ENCODE assay signal across 15 cellular contexts in the genomic region with DNA sequence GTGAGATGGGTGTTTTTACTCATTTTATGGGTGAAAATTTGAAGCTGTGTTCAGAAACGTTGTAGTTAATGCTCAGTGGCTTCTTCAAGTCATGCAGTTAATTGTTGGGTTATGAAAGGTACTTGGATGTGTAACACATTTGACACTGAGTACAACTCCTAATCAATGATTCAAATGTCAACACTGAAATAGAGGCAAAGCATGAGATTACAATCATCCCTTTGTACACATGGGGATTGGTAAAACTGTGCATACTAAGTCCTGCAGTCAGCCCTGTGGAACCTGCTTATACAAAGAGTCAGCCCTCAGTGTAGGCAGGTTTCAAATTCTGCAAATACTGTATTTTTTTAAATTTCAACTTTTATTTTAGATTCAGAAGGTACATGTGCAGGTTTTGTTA. TPM values are rescaled to one million over a fixed set of nuclear protein-coding genes. Genes with fewer than 3 reads are reported as not detected.
A peak's percentile ranks its signal among the peaks of the same experiment; 100 is the strongest.
DNase-seq lines count a peak whose midpoint lies in the region; ATAC-seq and TF ChIP-seq lines count a peak whose summit lies in the region.
"Had no signal": no experiment of that assay in that cellular context is flagged by ENCODE, and none has a peak within 500 bp of the region (broad histone marks: within the 10 kb centered on the region; RNA-seq: fewer than 3 reads in every experiment).

No MANE protein-coding gene starts in this region.

- H2AFZ ChIP-seq in MM.1S (ENCODE audit: low read length) (peak overlapping the region; percentile 63), neural cell (ENCODE audit: low read depth, low read length) (no peak overlapping the region)

- peaks cover 12% of the 10 kb centered on the region for H3K4me1 ChIP-seq in MM.1S (ENCODE audit: low read length)
- H3K4me1 ChIP-seq in esophagus muscularis mucosa, result peaks cover 29 to 44% (median 40%) of the 10 kb centered on the region in 4 donors
- peaks cover 35% of the 10 kb centered on the region for H3K4me1 ChIP-seq in suprapubic skin

- 65% methylated on average over 1 of the region's 1 CpG for WGBS in esophagus muscularis mucosa
- WGBS in suprapubic skin, result 37% methylated on average over 1 of the region's 1 CpG

- no peak overlapping the region for H3K4me3 Mint-ChIP-seq in activated CD4-positive, alpha-beta T cell treated with anti-CD3 and anti-CD28 coated beads, Interleukin-2, amount 10 ng/mL, durations not matched to agents 24 days and 14 days
- H3K4me3 Mint-ChIP-seq: immature natural killer cell, natural killer cell had no signal

- ATAC-seq in GM21447 (IDR thresholded peaks at IDR 0.05; ENCODE audit: unreplicated experiment), result no peak
- ATAC-seq: natural killer cell had no signal

- H3K4me3 ChIP-seq in AG04450 (ENCODE audit: low read depth, low read length) (peak overlapping the region; percentile 49), MM.1S (ENCODE audit: low read length) (no peak overlapping the region), esophagus muscularis mucosa (peak overlapping the region in 3 of 4 donors; percentile 30 to 83 (median 83)), neural cell (ENCODE audit: low read length) (peak overlapping the region; percentile 51), suprapubic skin (no peak overlapping the region)
- H3K4me3 ChIP-seq: stomach had no signal

- no peak overlapping the region for H3K27ac ChIP-seq in AG04450 (ENCODE audit: low read depth, low read length)
- no peak overlapping the region for H3K27ac ChIP-seq in MM.1S (ENCODE audit: low read length)
- peak overlapping the region in 3 of 4 donors; percentile 75 to 82 (median 76) for H3K27ac ChIP-seq in esophagus muscularis mucosa (replicated peaks in 1 of 4)
- H3K27ac ChIP-seq in neural cell (ENCODE audit: low read length), result no peak overlapping the region
- H3K27ac ChIP-seq in suprapubic skin, result no peak overlapping the region

- H3K9me3 ChIP-seq in AG04450 (ENCODE audit: control insufficient read depth, insufficient read depth, low read length), result peaks cover 6% of the 10 kb centered on the region; the same call in 1 of the 2 replicates
- H3K9me3 ChIP-seq in MM.1S (replicated peaks; ENCODE audit: insufficient read depth, low read length), result no peaks in the 10 kb centered on the region
- no peaks in the 10 kb centered on the region for H3K9me3 ChIP-seq in esophagus muscularis mucosa
- H3K9me3 ChIP-seq in neural cell (ENCODE audit: low read length), result no peaks in the 10 kb centered on the region
- H3K9me3 ChIP-seq in suprapubic skin, result no peaks in the 10 kb centered on the region

- no peaks in the 10 kb centered on the region for H3F3A ChIP-seq in MM.1S (ENCODE audit: insufficient read depth, low read length)
- no peaks in the 10 kb centered on the region for H3F3A ChIP-seq in neural cell (ENCODE audit: insufficient read depth, low read length, poor library complexity, severe bottlenecking)

- H3K4me1 Mint-ChIP-seq in activated CD4-positive, alpha-beta T cell treated with anti-CD3 and anti-CD28 coated beads, Interleukin-2, amount 10 ng/mL, durations not matched to agents 24 days and 14 days, result peaks cover 2% of the 10 kb centered on the region
- H3K4me1 Mint-ChIP-seq: immature natural killer cell had no signal

- peak overlapping the region; percentile 54 for H3K4me2 ChIP-seq in MM.1S (ENCODE audit: low read depth, low read length)
- peak overlapping the region; percentile 82 for H3K4me2 ChIP-seq in neural cell (ENCODE audit: low read length)

- no peak overlapping the region for H3K27ac Mint-ChIP-seq in activated CD4-positive, alpha-beta T cell treated with anti-CD3 and anti-CD28 coated beads, Interleukin-2, amount 10 ng/mL, durations not matched to agents 24 days and 14 days
- H3K27ac Mint-ChIP-seq: immature natural killer cell, natural killer cell had no signal

- peaks cover 28% of the 10 kb centered on the region for H3K27me3 Mint-ChIP-seq in activated CD4-positive, alpha-beta T cell treated with anti-CD3 and anti-CD28 coated beads, Interleukin-2, amount 10 ng/mL, durations not matched to agents 24 days and 14 days

- H4K20me1 ChIP-seq in MM.1S (ENCODE audit: insufficient read depth, low read length) (no peaks in the 10 kb centered on the region), neural cell (ENCODE audit: insufficient read depth) (no peaks in the 10 kb centered on the region)

- TF ChIP-seq EP300 in esophagus muscularis mucosa (IDR thresholded peaks at IDR 0.05), result no peak
- TF ChIP-seq EP300 in neural cell (conservative IDR thresholded peaks at IDR 0.05; ENCODE audit: poor library complexity, severe bottlenecking), result no peak
- TF ChIP-seq EP300 in suprapubic skin (IDR thresholded peaks at IDR 0.05), result no peak

- POLR2A ChIA-PET in AG04450 (lab: Yijun Ruan, JAX), result interaction anchor here (1.3 to 1.6 kb wide), 2 partner anchors 10 to 67 kb away, joined by 3 to 6 read pairs; no protein-coding TSS in a partner anchor

- TF ChIP-seq CTCF in AG04450 (IDR thresholded peaks at IDR 0.05; ENCODE audit: low read depth, low read length) (no peak), MM.1S (IDR thresholded peaks at IDR 0.05; ENCODE audit: low read length) (no peak), esophagus muscularis mucosa (IDR thresholded peaks at IDR 0.05) (no peak), neural cell (IDR thresholded peaks at IDR 0.05; ENCODE audit: poor library complexity, severe bottlenecking) (no peak), suprapubic skin (IDR thresholded peaks at IDR 0.05) (no peak)

- no peak overlapping the region for H3K9ac ChIP-seq in MM.1S (ENCODE audit: low read length)
- no peak overlapping the region for H3K9ac ChIP-seq in neural cell (ENCODE audit: low read length)

- no peak for TF ChIP-seq POLR2A in esophagus muscularis mucosa (IDR thresholded peaks at IDR 0.05; ENCODE audit: low read depth)
- TF ChIP-seq POLR2A in suprapubic skin (IDR thresholded peaks at IDR 0.05), result no peak

- intact Hi-C loops in esophagus muscularis mucosa (cut with DNase I), result loop anchor here (5.0 kb wide), 1 partner anchor 128 kb away; the partner anchor contains the start of gene AFAP1L1
- intact Hi-C loops in activated CD4-positive, alpha-beta T cell treated with anti-CD3 and anti-CD28 coated beads, Interleukin-2, amount 10 ng/mL, durations not matched to agents 24 days and 14 days (cut with micrococcal nuclease), result loop anchor here (5.0 kb wide), 1 partner anchor 418 kb away; no protein-coding TSS in a partner anchor

- no peak for TF ChIP-seq RAD21 in neural cell (conservative IDR thresholded peaks at IDR 0.05)

- CTCF ChIA-PET in AG04450 (lab: Charles Lee), result interaction anchor here (1.2 to 8.0 kb wide), 3 partner anchors 67 to 86 kb away, joined by 4 to 103 read pairs (median 7); no protein-coding TSS in a partner anchor

- DNase-seq in AG04450 (ENCODE audit: low read depth, low spot score), result no peak
- no peak for DNase-seq in MM.1S
- no peak for DNase-seq in esophagus muscularis mucosa (ENCODE audit: extremely low spot score)
- DNase-seq in suprapubic skin (ENCODE audit: low spot score in 2 of 2), result no peak
- no peak for DNase-seq in NCI-H446 (lab: John Stamatoyannopoulos, UW)
- no peak for DNase-seq in activated CD4-positive, alpha-beta T cell treated with anti-CD3 and anti-CD28 coated beads, Interleukin-2, amount 10 ng/mL, durations not matched to agents 24 days and 14 days
- DNase-seq: activated CD4-positive, CD25-positive, alpha-beta regulatory T cell treated with anti-CD3 and anti-CD28 coated beads, Interleukin-2, amount 50 U/mL, for 72 hours; activated effector memory CD4-positive, alpha-beta T cell treated with anti-CD3 and anti-CD28 coated beads, Interleukin-2, amount 50 U/mL, for 16 hours; immature natural killer cell; natural killer cell; NCI-H1436; stomach; T-helper 9 cell had no signal

- H3K9me2 ChIP-seq in MM.1S (replicated peaks; ENCODE audit: insufficient read depth, low read length), result no peaks in the 10 kb centered on the region
- no peaks in the 10 kb centered on the region for H3K9me2 ChIP-seq in neural cell (ENCODE audit: insufficient read depth, low read length)

- H3K36me3 Mint-ChIP-seq in activated CD4-positive, alpha-beta T cell treated with anti-CD3 and anti-CD28 coated beads, Interleukin-2, amount 10 ng/mL, durations not matched to agents 24 days and 14 days (ENCODE audit: low read depth), result no peaks in the 10 kb centered on the region
- H3K36me3 Mint-ChIP-seq: immature natural killer cell, natural killer cell had no signal

- H3K36me3 ChIP-seq in MM.1S (replicated peaks; ENCODE audit: insufficient read depth, low read length) (no peaks in the 10 kb centered on the region), esophagus muscularis mucosa (no peaks in the 10 kb centered on the region), neural cell (ENCODE audit: insufficient read depth, low read length) (no peaks in the 10 kb centered on the region), suprapubic skin (no peaks in the 10 kb centered on the region)
- H3K36me3 ChIP-seq: stomach had no signal

- H3K79me2 ChIP-seq in MM.1S (ENCODE audit: low read length), result no peaks in the 10 kb centered on the region
- H3K79me2 ChIP-seq in neural cell (replicated peaks; ENCODE audit: insufficient read depth, low read length), result no peaks in the 10 kb centered on the region

- H3K9me3 Mint-ChIP-seq in activated CD4-positive, alpha-beta T cell treated with anti-CD3 and anti-CD28 coated beads, Interleukin-2, amount 10 ng/mL, durations not matched to agents 24 days and 14 days, result no peaks in the 10 kb centered on the region
- H3K9me3 Mint-ChIP-seq: natural killer cell had no signal

- H3K27me3 ChIP-seq in AG04450 (ENCODE audit: control insufficient read depth, insufficient read depth, low read length), result no peaks in the 10 kb centered on the region
- no peaks in the 10 kb centered on the region for H3K27me3 ChIP-seq in MM.1S (replicated peaks; ENCODE audit: insufficient read depth, low read length)
- no peaks in the 10 kb centered on the region for H3K27me3 ChIP-seq in esophagus muscularis mucosa
- peaks cover 12% of the 10 kb centered on the region for H3K27me3 ChIP-seq in neural cell (ENCODE audit: insufficient read depth, low read depth, low read length)
- H3K27me3 ChIP-seq in suprapubic skin, result no peaks in the 10 kb centered on the region

TF ChIP-seq in neural cell, 6 proteins besides CTCF, POLR2A, EP300 and RAD21 (continues in another document):
- TF ChIP-seq SMC3 (conservative IDR thresholded peaks at IDR 0.05; ENCODE audit: poor library complexity), result no peak

RNA-seq across cellular contexts. Expression of gene ABLIM3, which starts 3.3 kb away (rescaled TPM):
- polyA plus RNA-seq in AG04450 (2011; rRNA removed) (52.6 and 60.6 TPM in 2 replicates), neural cell (15.3 and 17.7 TPM in 2 replicates)
- 90.4 and 128 TPM in 2 replicates for polyA minus RNA-seq in AG04450 (2011; rRNA and poly(A)+ RNA removed)
- total RNA-seq in esophagus muscularis mucosa (10 to 100 TPM; 40.9 to 64.5 (median 45.8) TPM), suprapubic skin (10 to 100 TPM in 2 of 4 donors, 1 to 10 TPM in 2; 4.7 to 22.6 (median 13.4) TPM)
- polyA minus RNA-seq in neural cell, result 30.7 and 35.3 TPM in 2 replicates
- total RNA-seq in activated CD4-positive, alpha-beta T cell treated with anti-CD3 and anti-CD28 coated beads, Interleukin-2, amount 10 ng/mL, durations not matched to agents 24 days and 14 days, result not detected in 2 replicates

Comparison
In these comparisons a context has a peak if more than half of its experiments do, and no peak if none do; other contexts are left out.
1. H3K27ac ChIP-seq: peak in esophagus muscularis mucosa (3 of 4); none in AG04450 (single experiment), MM.1S (single experiment), neural cell (single experiment) and suprapubic skin (single experiment).
2. H3K4me3 ChIP-seq: peak in AG04450 (single experiment), esophagus muscularis mucosa (3 of 4) and neural cell (single experiment); none in MM.1S (single experiment) and suprapubic skin (single experiment).